In the genomic region with DNA sequence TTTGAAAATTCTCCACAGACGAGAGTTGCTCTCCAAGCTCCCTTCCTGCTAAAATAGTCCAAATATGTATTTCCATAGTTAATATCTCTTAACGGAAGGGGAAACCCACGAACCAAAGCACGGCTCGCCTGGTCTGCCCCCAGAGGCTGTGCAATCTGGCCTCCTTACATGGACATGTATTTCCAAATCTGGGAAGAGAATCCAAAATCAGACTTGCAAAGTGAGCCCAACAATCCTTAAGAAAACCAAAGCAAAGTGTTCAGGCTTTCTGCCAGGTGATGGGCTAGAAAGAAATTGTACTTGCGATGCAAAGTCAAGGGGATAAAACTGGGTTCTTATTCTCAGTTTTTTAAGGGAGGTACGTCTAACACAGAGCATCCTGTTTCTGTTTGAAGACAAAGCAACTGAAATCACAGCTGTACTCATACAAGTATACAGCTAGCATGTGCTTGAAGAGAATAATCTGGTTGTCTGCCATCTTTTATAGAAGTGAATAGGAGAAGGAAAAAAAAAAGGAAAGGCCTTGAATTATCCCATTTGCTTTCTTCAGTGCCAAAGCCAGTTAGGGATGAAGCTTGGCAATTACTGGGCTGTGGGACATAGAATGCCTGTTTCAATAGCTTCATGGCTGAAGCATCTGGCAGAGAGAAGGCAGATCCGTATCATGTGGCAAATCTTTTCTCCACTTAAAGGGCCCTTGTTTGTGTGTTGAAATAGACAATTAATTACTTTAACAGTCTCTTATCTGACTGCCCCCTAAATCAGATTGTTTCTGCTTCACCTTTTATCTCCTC, we compare ENCODE assay signal across 11 cellular contexts. TPM values are rescaled to one million over a fixed set of nuclear protein-coding genes. Genes with fewer than 3 reads are reported as not detected.
DNase-seq lines count a peak whose midpoint lies in the region; TF ChIP-seq lines count a peak whose summit lies in the region.
"Had no signal": no experiment of that assay in that cellular context is flagged by ENCODE, and none has a peak within 500 bp of the region (broad histone marks: within the 10 kb centered on the region; RNA-seq: fewer than 3 reads in every experiment).

No MANE protein-coding gene starts in this region.

- WGBS in endodermal cell (ENCODE audit: insufficient coverage in 1 of 2, insufficient read length in 1 of 2), 2 experiments = 82 to 98% methylated on average over 6 to 8 of the region's 8 CpGs

- H3K27ac ChIP-seq in endodermal cell (ENCODE audit: low read depth, low read length) (no peak overlapping the region), muscle layer of colon (ENCODE audit: low read depth, low read length) (peak overlapping the region; percentile 88), uterus (peak overlapping the region; percentile 55 to 60)
- H3K27ac ChIP-seq: SK-N-MC, upper lobe of right lung had no signal

- no peak for TF ChIP-seq POLR2A in uterus (IDR thresholded peaks at IDR 0.05)

- H3K4me1 ChIP-seq in endodermal cell (ENCODE audit: control insufficient read depth, insufficient read depth, low read length) (peaks cover 29% of the 10 kb centered on the region), muscle layer of colon (ENCODE audit: insufficient read depth, low read length) (peaks cover 99% of the 10 kb centered on the region), uterus (peaks cover 29 to 40% of the 10 kb centered on the region in 2 donors)

- H3K27me3 Mint-ChIP-seq in endodermal cell (ENCODE audit: insufficient read depth) = no peaks in the 10 kb centered on the region
- H3K27me3 Mint-ChIP-seq: activated CD4-positive, alpha-beta T cell treated with anti-CD3 and anti-CD28 coated beads, Interleukin-2, amount 10 ng/mL, durations not matched to agents 7 days and 5 days had no signal

- no peaks in the 10 kb centered on the region for H3K9me3 Mint-ChIP-seq in endodermal cell
- H3K9me3 Mint-ChIP-seq: activated CD4-positive, alpha-beta T cell treated with anti-CD3 and anti-CD28 coated beads, Interleukin-2, amount 10 ng/mL, durations not matched to agents 7 days and 5 days had no signal

- peaks cover 41% of the 10 kb centered on the region for H3K36me3 Mint-ChIP-seq in endodermal cell (ENCODE audit: low read depth)

- H3K9ac ChIP-seq in endodermal cell (ENCODE audit: extremely low read depth, low read length, poor library complexity, severe bottlenecking) = no peak overlapping the region
- peak overlapping the region; percentile 10 for H3K9ac ChIP-seq in muscle layer of colon (ENCODE audit: low read length)

- H3K4me3 Mint-ChIP-seq in endodermal cell = no peak overlapping the region
- H3K4me3 Mint-ChIP-seq: activated CD4-positive, alpha-beta T cell treated with anti-CD3 and anti-CD28 coated beads, Interleukin-2, amount 10 ng/mL, durations not matched to agents 7 days and 5 days had no signal

- no peak for TF ChIP-seq CTCF in endodermal cell (conservative IDR thresholded peaks at IDR 0.05)
- TF ChIP-seq CTCF in uterus (IDR thresholded peaks at IDR 0.05) = no peak

- intact Hi-C loops in uterus (cut with DNase I; ENCODE audit: low total_unique reads) = no loop called here

- DNase-seq in NCI-H748 (lab: John Stamatoyannopoulos, UW; ENCODE audit: unreplicated experiment) = peak; percentile 6
- DNase-seq in NCI-H748 treated with DMSO at 0.1 percent for 48 hours (lab: John Stamatoyannopoulos, UW) = no peak
- no peak for DNase-seq in endodermal cell
- peak; percentile 46 to 56 for DNase-seq in uterus
- DNase-seq in T1000 (lab: John Stamatoyannopoulos, UW) = no peak
- DNase-seq in epidermal melanocyte (ENCODE audit: insufficient read length, low spot score) = no peak
- no peak for DNase-seq in HCEC 1CT
- DNase-seq: activated CD4-positive, alpha-beta T cell treated with anti-CD3 and anti-CD28 coated beads, Interleukin-2, amount 10 ng/mL, durations not matched to agents 7 days and 5 days; upper lobe of right lung had no signal

- H3K36me3 ChIP-seq in endodermal cell (ENCODE audit: control insufficient read depth, insufficient read depth, low read length) = peaks cover 78% of the 10 kb centered on the region
- H3K36me3 ChIP-seq in muscle layer of colon (ENCODE audit: insufficient read depth, low read length) = peaks cover 31% of the 10 kb centered on the region
- H3K36me3 ChIP-seq in uterus = no peaks in the 10 kb centered on the region

- H3K9me3 ChIP-seq in endodermal cell (ENCODE audit: control insufficient read depth, low read length) (no peaks in the 10 kb centered on the region), muscle layer of colon (ENCODE audit: low read length) (no peaks in the 10 kb centered on the region), uterus (no peaks in the 10 kb centered on the region)
- H3K9me3 ChIP-seq: upper lobe of right lung had no signal

- no peak overlapping the region for H3K4me3 ChIP-seq in endodermal cell (ENCODE audit: low read length)
- H3K4me3 ChIP-seq in muscle layer of colon (ENCODE audit: low read depth in 1 of 2, low read length in 2 of 2) = peak overlapping the region; percentile 5 to 18
- H3K4me3 ChIP-seq in uterus = no peak overlapping the region
- H3K4me3 ChIP-seq: SK-N-MC, upper lobe of right lung had no signal

- no peaks in the 10 kb centered on the region for H3K27me3 ChIP-seq in endodermal cell (ENCODE audit: control insufficient read depth, insufficient read depth, low read length, poor library complexity, severe bottlenecking)
- H3K27me3 ChIP-seq in muscle layer of colon (ENCODE audit: control insufficient read depth in 1 of 2, insufficient read depth in 2 of 2, low read length in 2 of 2) = no peaks in the 10 kb centered on the region
- no peaks in the 10 kb centered on the region for H3K27me3 ChIP-seq in uterus
- H3K27me3 ChIP-seq: upper lobe of right lung had no signal

- H3K4me1 Mint-ChIP-seq in endodermal cell = peaks cover 50% of the 10 kb centered on the region

- H3K27ac Mint-ChIP-seq in endodermal cell = peak overlapping the region; percentile 90

RNA-seq across cellular contexts. Expression of a gene that starts 48.4 kb away (rescaled TPM):
- total RNA-seq in endodermal cell = 10 to 100 TPM; 37.5 to 42.3 TPM
- polyA plus RNA-seq in endodermal cell (2013, experiment 1 of 2) = 119 TPM
- 96.5 TPM for polyA plus RNA-seq in endodermal cell (2013, experiment 2 of 2)
- total RNA-seq in uterus = 100 to 1,000 TPM in 2 of 4 donors, 10 to 100 TPM in 2; 20.9 to 108 (median 69.6) TPM

Comparison
In these comparisons a context has a peak if more than half of its experiments do, and no peak if none do; other contexts are left out.
1. DNase-seq: peak in NCI-H748 (single experiment) and uterus (2 of 2); none in NCI-H748 treated with DMSO at 0.1 percent for 48 hours (single experiment), endodermal cell (single experiment), T1000 (single experiment), epidermal melanocyte (single experiment) and HCEC 1CT (single experiment).
2. H3K4me3 ChIP-seq: peak in muscle layer of colon (2 of 2); none in endodermal cell (single experiment) and uterus (0 of 2).